13 cellular contexts compared by ENCODE assay signal in the genomic region with DNA sequence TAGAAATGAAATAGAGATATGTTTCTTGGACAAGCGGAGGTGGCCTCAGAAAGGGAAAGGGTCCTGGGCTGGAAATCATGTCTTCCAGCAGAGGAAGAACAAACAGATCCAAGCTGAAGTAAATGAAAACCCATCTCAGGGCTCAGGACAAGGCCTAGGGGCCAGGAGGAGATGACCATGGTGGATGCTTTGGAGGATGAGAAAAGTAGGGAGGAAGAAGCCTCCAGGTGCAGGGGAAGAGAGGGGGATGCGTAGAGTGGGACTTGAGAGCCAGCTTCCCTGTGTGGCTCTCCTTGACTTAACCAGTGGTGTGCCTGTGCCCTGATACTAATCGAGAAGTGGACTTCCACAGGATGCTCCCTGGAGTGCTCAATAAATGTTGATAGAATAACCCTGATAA.
DNase-seq lines count a peak whose midpoint lies in the region; ATAC-seq lines count a peak whose summit lies in the region.
"Had no signal": no experiment of that assay in that cellular context is flagged by ENCODE, and none has a peak within 500 bp of the region (broad histone marks: within the 10 kb centered on the region; RNA-seq: fewer than 3 reads in every experiment).

No MANE protein-coding gene starts in this region.

- no peak overlapping the region for H3K14ac ChIP-seq in trophoblast cell (ENCODE audit: low read length)

- H2BK12ac ChIP-seq in trophoblast cell (ENCODE audit: low read length) = no peak overlapping the region

- no peak overlapping the region for H3K4ac ChIP-seq in trophoblast cell (ENCODE audit: low read depth, low read length)

- peaks cover 10% of the 10 kb centered on the region for H3K4me1 Mint-ChIP-seq in activated CD8-positive, alpha-beta memory T cell treated with anti-CD3 and anti-CD28 coated beads, Interleukin-2, amount 10 ng/mL, durations not matched to agents 7 days and 5 days
- H3K4me1 Mint-ChIP-seq: CD4-positive, CD25-positive, alpha-beta regulatory T cell; GM23338 had no signal

- H3K23ac ChIP-seq in trophoblast cell (ENCODE audit: low read length) = no peak overlapping the region

- no peak overlapping the region for H3K4me2 ChIP-seq in trophoblast cell (ENCODE audit: low read length)
- H3K4me2 ChIP-seq: BLaER1 treated with 17β-estradiol and CSF1 and Interleukin-3, amounts not matched to agents 10 nM and 100 nM; GM23338 had no signal

- H2AFZ ChIP-seq in trophoblast cell (ENCODE audit: insufficient read depth, low read length, poor library complexity) = no peak overlapping the region
- H2AFZ ChIP-seq: GM23338 had no signal

- no peak overlapping the region for H3K27ac Mint-ChIP-seq in activated CD8-positive, alpha-beta memory T cell treated with anti-CD3 and anti-CD28 coated beads, Interleukin-2, amount 10 ng/mL, durations not matched to agents 7 days and 5 days
- H3K27ac Mint-ChIP-seq: GM23338 had no signal

- CTCF ChIA-PET in activated CD8-positive, alpha-beta memory T cell treated with anti-CD3 and anti-CD28 coated beads, Interleukin-2, amount 10 ng/mL, durations not matched to agents 7 days and 5 days (lab: Charles Lee) = no interaction called here

- no peak for ATAC-seq in activated CD8-positive, alpha-beta memory T cell treated with anti-CD3 and anti-CD28 coated beads, Interleukin-2, amount 10 ng/mL, durations not matched to agents 7 days and 5 days
- ATAC-seq in GM18870 (IDR thresholded peaks at IDR 0.05; ENCODE audit: unreplicated experiment) = no peak
- ATAC-seq: GM23338 had no signal

- no peak overlapping the region for H3K9ac ChIP-seq in trophoblast cell (ENCODE audit: low read length)
- H3K9ac ChIP-seq: BLaER1 treated with 17β-estradiol and CSF1 and Interleukin-3, amounts not matched to agents 10 nM and 100 nM had no signal

- H2BK120ac ChIP-seq in trophoblast cell (ENCODE audit: insufficient read depth, low read length, poor library complexity) = no peak overlapping the region

- H3K79me1 ChIP-seq in trophoblast cell (ENCODE audit: low read length) = no peaks in the 10 kb centered on the region

- H3K27me3 ChIP-seq in trophoblast cell (ENCODE audit: insufficient read depth, low read length) = no peaks in the 10 kb centered on the region
- H3K27me3 ChIP-seq: BLaER1 treated with 17β-estradiol and CSF1 and Interleukin-3, amounts not matched to agents 10 nM and 100 nM had no signal

- peaks cover 5% of the 10 kb centered on the region for H3K9me3 ChIP-seq in trophoblast cell (ENCODE audit: insufficient read depth, low read depth, low read length)

- peaks cover 4% of the 10 kb centered on the region for H3K9me3 Mint-ChIP-seq in activated CD8-positive, alpha-beta memory T cell treated with anti-CD3 and anti-CD28 coated beads, Interleukin-2, amount 10 ng/mL, durations not matched to agents 7 days and 5 days (ENCODE audit: low read depth)

- H2BK5ac ChIP-seq in trophoblast cell (ENCODE audit: low read depth, low read length, poor library complexity) = no peak overlapping the region

- no CpG with 5 or more reads among the region's 3 CpGs for whole genome bisulfite sequencing in trophoblast cell (ENCODE audit: extremely low coverage, insufficient coverage, insufficient read length)

- no peaks in the 10 kb centered on the region for H3K79me2 ChIP-seq in trophoblast cell (ENCODE audit: control insufficient read depth, insufficient read depth, low read length, poor library complexity)

- no peaks in the 10 kb centered on the region for H3K36me3 ChIP-seq in trophoblast cell (ENCODE audit: control insufficient read depth in 1 of 2, insufficient read depth in 2 of 2, low read length in 2 of 2)

- no peaks in the 10 kb centered on the region for H3K4me1 ChIP-seq in trophoblast cell (ENCODE audit: control insufficient read depth in 1 of 2, insufficient read depth in 2 of 2, low read length in 2 of 2)

- peaks cover 16% of the 10 kb centered on the region for H3K27me3 Mint-ChIP-seq in activated CD8-positive, alpha-beta memory T cell treated with anti-CD3 and anti-CD28 coated beads, Interleukin-2, amount 10 ng/mL, durations not matched to agents 7 days and 5 days

- no peak overlapping the region for H4K12ac ChIP-seq in trophoblast cell (ENCODE audit: low read depth, low read length)

- peak; percentile 23 for DNase-seq in activated CD8-positive, alpha-beta memory T cell treated with anti-CD3 and anti-CD28 coated beads, Interleukin-2, amount 10 ng/mL, durations not matched to agents 7 days and 5 days
- no peak for DNase-seq in activated CD8-positive, alpha-beta memory T cell treated with anti-CD3 and anti-CD28 coated beads, Interleukin-2, amount 50 U/mL, for 4 hours
- DNase-seq in ecto neural progenitor cell (ENCODE audit: low spot score) = peak; percentile 7
- peak; percentile 45 for DNase-seq in mesenteric fat pad (ENCODE audit: low spot score)
- no peak for DNase-seq in trophoblast cell
- DNase-seq in hippocampal formation (lab: John Stamatoyannopoulos, UW) = no peak
- DNase-seq: ACHN; CD4-positive, CD25-positive, alpha-beta regulatory T cell; DMS53; H7 had no signal

- H4K8ac ChIP-seq in trophoblast cell (ENCODE audit: low read depth, low read length) = no peak overlapping the region

- no peak overlapping the region for H3K18ac ChIP-seq in trophoblast cell (ENCODE audit: low read length)

- H3K27ac ChIP-seq in trophoblast cell (ENCODE audit: low read depth, low read length) = no peak overlapping the region
- H3K27ac ChIP-seq: BLaER1 treated with 17β-estradiol and CSF1 and Interleukin-3, amounts not matched to agents 10 nM and 100 nM had no signal

- H3K4me3 ChIP-seq in trophoblast cell (ENCODE audit: low read depth, low read length) = no peak overlapping the region
- H3K4me3 ChIP-seq: BLaER1 treated with 17β-estradiol and CSF1 and Interleukin-3, amounts not matched to agents 10 nM and 100 nM; GM23338 had no signal

- H3K36me3 Mint-ChIP-seq in activated CD8-positive, alpha-beta memory T cell treated with anti-CD3 and anti-CD28 coated beads, Interleukin-2, amount 10 ng/mL, durations not matched to agents 7 days and 5 days = peaks cover 4% of the 10 kb centered on the region
- H3K36me3 Mint-ChIP-seq: CD4-positive, CD25-positive, alpha-beta regulatory T cell had no signal

- H4K91ac ChIP-seq in trophoblast cell (ENCODE audit: low read depth, low read length) = no peak overlapping the region

- no peak overlapping the region for H2AK5ac ChIP-seq in trophoblast cell (ENCODE audit: low read length)

- H3K4me3 Mint-ChIP-seq in activated CD8-positive, alpha-beta memory T cell treated with anti-CD3 and anti-CD28 coated beads, Interleukin-2, amount 10 ng/mL, durations not matched to agents 7 days and 5 days = no peak overlapping the region
- H3K4me3 Mint-ChIP-seq: CD4-positive, CD25-positive, alpha-beta regulatory T cell; GM23338 had no signal

Comparison
In these comparisons a context has a peak if more than half of its experiments do, and no peak if none do; other contexts are left out.
1. DNase-seq: peak in activated CD8-positive, alpha-beta memory T cell treated with anti-CD3 and anti-CD28 coated beads, Interleukin-2, amount 10 ng/mL, durations not matched to agents 7 days and 5 days (single experiment), ecto neural progenitor cell (single experiment) and mesenteric fat pad (single experiment); none in activated CD8-positive, alpha-beta memory T cell treated with anti-CD3 and anti-CD28 coated beads, Interleukin-2, amount 50 U/mL, for 4 hours (single experiment), trophoblast cell (0 of 2) and hippocampal formation (0 of 2).